ENCODE assay signal across 19 cellular contexts in genomic region chrX:79511799-79512198, GRCh38.
DNase-seq lines count a peak whose midpoint lies in the region; ATAC-seq, FAIRE-seq and TF ChIP-seq lines count a peak whose summit lies in the region.
"Had no signal": no experiment of that assay in that cellular context is flagged by ENCODE, and none has a peak within 500 bp of the region (broad histone marks: within the 10 kb centered on the region; RNA-seq: fewer than 3 reads in every experiment).

No MANE protein-coding gene starts in this region.

- H2BK20ac ChIP-seq in IMR-90 (ENCODE audit: low read depth, low read length), result no peak overlapping the region

- H3K4me1 ChIP-seq in A549, result no peaks in the 10 kb centered on the region
- H3K4me1 ChIP-seq in IMR-90 (ENCODE audit: control insufficient read depth, insufficient read depth, low read length), result no peaks in the 10 kb centered on the region
- H3K4me1 ChIP-seq: Caco-2 had no signal

- H4K20me1 ChIP-seq in IMR-90 (ENCODE audit: insufficient read depth, low read length), result no peaks in the 10 kb centered on the region
- H4K20me1 ChIP-seq: BLaER1 treated with 17β-estradiol and CSF1 and Interleukin-3, amounts not matched to agents 10 nM and 100 nM had no signal

- H2AK9ac ChIP-seq in IMR-90 (replicated peaks; ENCODE audit: low read depth, low read length, poor library complexity), result no peak overlapping the region

- TF ChIP-seq EP300 in A549 (IDR thresholded peaks at IDR 0.05), result no peak

- intact Hi-C loops in IMR-90 (cut with micrococcal nuclease), result no loop called here

- no peak overlapping the region for H3K14ac ChIP-seq in IMR-90 (replicated peaks; ENCODE audit: low read depth, low read length)

- H3K23ac ChIP-seq in IMR-90 (ENCODE audit: low read depth, low read length), result no peak overlapping the region

- CTCF ChIA-PET in A549 (lab: Yijun Ruan, JAX) (no interaction called here), IMR-90 (lab: Yijun Ruan, JAX) (no interaction called here)

- DNase-seq in A549 (ENCODE audit: low read depth in 1 of 2, low spot score in 1 of 2) (no peak), IMR-90 (no peak), NK-92 (lab: John Stamatoyannopoulos, UW; ENCODE audit: unreplicated experiment) (no peak), iPS-NIHi11 (ENCODE audit: low spot score) (no peak)
- DNase-seq: 8988T; AML-193; Caco-2; Calu3; CD4-positive, alpha-beta T cell; CD8-positive, alpha-beta T cell; DMS79 treated with DMSO at 0.1 percent for 48 hours; GF-D8 had no signal

- H2BK15ac ChIP-seq in IMR-90 (ENCODE audit: low read depth, low read length), result no peak overlapping the region

- FAIRE-seq in A549 (lab: Jason Lieb, UNC) (no peak), colon (lab: Jason Lieb, UNC) (peak; percentile 21)
- FAIRE-seq: D721Med, G401.6, GM12891, GM19239 had no signal

- H3K9ac ChIP-seq in IMR-90 (ENCODE audit: low read depth, low read length), result no peak overlapping the region
- H3K9ac ChIP-seq: BLaER1 treated with 17β-estradiol and CSF1 and Interleukin-3, amounts not matched to agents 10 nM and 100 nM had no signal

- H4K5ac ChIP-seq in IMR-90 (ENCODE audit: low read depth, low read length), result no peak overlapping the region

- 0% methylated on average over 1 of the region's 1 CpG for WGBS in A549 (ENCODE audit: missing lambda C conversion rate)
- WGBS in IMR-90 (ENCODE audit: extremely low coverage in 2 of 2, insufficient read length in 1 of 2), 2 experiments, result no CpG with 5 or more reads among the region's 1 CpG

- H3K27me3 ChIP-seq in IMR-90 (ENCODE audit: control insufficient read depth, insufficient read depth, low read length), result no peaks in the 10 kb centered on the region

- no peak overlapping the region for H3K4ac ChIP-seq in IMR-90 (ENCODE audit: low read depth, low read length)

- ATAC-seq in A549, result no peak
- ATAC-seq in IMR-90 (ENCODE audit: low read depth), result no peak
- ATAC-seq: CD8-positive, alpha-beta T cell had no signal

- TF ChIP-seq POLR2A in A549 (IDR thresholded peaks at IDR 0.05; ENCODE audit: low read length) (no peak), IMR-90 (IDR thresholded peaks at IDR 0.05; ENCODE audit: low read depth, low read length) (no peak)

- H2BK120ac ChIP-seq in IMR-90 (ENCODE audit: low read depth, low read length), result no peak overlapping the region

- H3K27ac ChIP-seq in A549 (no peak overlapping the region), IMR-90 (ENCODE audit: insufficient read depth, low read length) (no peak overlapping the region)
- H3K27ac ChIP-seq: BLaER1 treated with 17β-estradiol and CSF1 and Interleukin-3, amounts not matched to agents 10 nM and 100 nM; C4-2B had no signal

- no peak overlapping the region for H2BK5ac ChIP-seq in IMR-90 (ENCODE audit: low read depth, low read length, poor library complexity, severe bottlenecking)

- H3K4me2 ChIP-seq in A549 (no peak overlapping the region), IMR-90 (ENCODE audit: low read depth, low read length) (no peak overlapping the region)
- H3K4me2 ChIP-seq: BLaER1 treated with 17β-estradiol and CSF1 and Interleukin-3, amounts not matched to agents 10 nM and 100 nM had no signal

- no peaks in the 10 kb centered on the region for H3K9me1 ChIP-seq in IMR-90 (ENCODE audit: insufficient read depth, low read length)

- H3K9me3 ChIP-seq in A549 (no peaks in the 10 kb centered on the region), IMR-90 (ENCODE audit: control insufficient read depth, insufficient read depth, low read length) (peaks cover 2% of the 10 kb centered on the region)
- H3K9me3 ChIP-seq: Caco-2 had no signal

- no peak overlapping the region for H3K56ac ChIP-seq in IMR-90 (ENCODE audit: extremely low read depth, insufficient read depth, low read length)

- TF ChIP-seq RAD21 in A549 (conservative IDR thresholded peaks at IDR 0.05 in 1 of 2, IDR thresholded peaks at IDR 0.05 in 1 of 2), result no peak
- no peak for TF ChIP-seq RAD21 in IMR-90 (IDR thresholded peaks at IDR 0.05; ENCODE audit: low read length)

- TF ChIP-seq CTCF in A549 (IDR thresholded peaks at IDR 0.05) (no peak), IMR-90 (conservative IDR thresholded peaks at IDR 0.05; ENCODE audit: low read depth, low read length) (no peak)

- H3K36me3 ChIP-seq in IMR-90 (ENCODE audit: control insufficient read depth, insufficient read depth, low read length), result no peaks in the 10 kb centered on the region
- H3K36me3 ChIP-seq: BLaER1 treated with 17β-estradiol and CSF1 and Interleukin-3, amounts not matched to agents 10 nM and 100 nM had no signal

- BruUV-seq in IMR-90 (replicated peaks; lab: Mats Ljungman, UMichigan), result no TSS peak

- dilution Hi-C loops in IMR-90 (cut with HindIII; ENCODE audit: low sequenced_read_pairs, unreplicated experiment), result no loop called here

- POLR2A ChIA-PET in A549 (lab: Yijun Ruan, JAX) (no interaction called here), IMR-90 (lab: Charles Lee; ENCODE audit: unreplicated experiment) (no interaction called here)

- no peak overlapping the region for H2AK5ac ChIP-seq in IMR-90 (ENCODE audit: low read depth, low read length)

- H4K91ac ChIP-seq in IMR-90 (ENCODE audit: insufficient read depth, low read depth, low read length), result no peak overlapping the region

- no peaks in the 10 kb centered on the region for H3K79me1 ChIP-seq in IMR-90 (ENCODE audit: low read depth in 1 of 2, low read length in 2 of 2)

- no peak overlapping the region for H3K18ac ChIP-seq in IMR-90 (ENCODE audit: low read depth, low read length)

- H3K4me3 ChIP-seq in A549 (no peak overlapping the region), IMR-90 (ENCODE audit: insufficient read depth, low read depth, low read length) (no peak overlapping the region)
- H3K4me3 ChIP-seq: BLaER1 treated with 17β-estradiol and CSF1 and Interleukin-3, amounts not matched to agents 10 nM and 100 nM had no signal

- in situ Hi-C loops in IMR-90 (cut with MboI; ENCODE audit: low sequenced_read_pairs), result no loop called here

- H2AFZ ChIP-seq in IMR-90 (replicated peaks; ENCODE audit: low read length, poor library complexity), result no peak overlapping the region

- H4K8ac ChIP-seq in IMR-90 (ENCODE audit: low read depth in 2 of 2, low read length in 2 of 2), result no peak overlapping the region

TF ChIP-seq in A549, 52 proteins besides CTCF, POLR2A, EP300 and RAD21:
- no peak for TF ChIP-seq RCOR1 (IDR thresholded peaks at IDR 0.05; ENCODE audit: low read depth, low read length)
- TF ChIP-seq E2F6 (IDR thresholded peaks at IDR 0.05; ENCODE audit: borderline replicate concordance, low read depth), result no peak
- TF ChIP-seq PHF8 (IDR thresholded peaks at IDR 0.05; ENCODE audit: borderline replicate concordance, low read depth), result no peak
- no peak for TF ChIP-seq CEBPB (IDR thresholded peaks at IDR 0.05)
- TF ChIP-seq MAFK (IDR thresholded peaks at IDR 0.05; ENCODE audit: partially characterized antibody), result peak; percentile 29
TF ChIP-seq in A549: peak in this region for 1.

TF ChIP-seq in IMR-90, 13 proteins besides CTCF, POLR2A, EP300 and RAD21:
- TF ChIP-seq FOS (IDR thresholded peaks at IDR 0.05; ENCODE audit: low read depth, low read length), result no peak
- TF ChIP-seq MAFK (IDR thresholded peaks at IDR 0.05; ENCODE audit: low read depth, low read length), result peak; percentile 76
- TF ChIP-seq ELK1 (IDR thresholded peaks at IDR 0.05; ENCODE audit: borderline replicate concordance, low read depth, low read length), result no peak
